1 cellular context compared by ENCODE assay signal in genomic region chr3:43769471-43770425, GRCh38.
TF ChIP-seq lines count a peak whose summit lies in the region.

No MANE protein-coding gene starts in this region.

TF ChIP-seq in K562, 482 proteins besides CTCF, POLR2A, EP300 and RAD21 (continued from another document and continues in another):
- TF ChIP-seq, protein P1, sequence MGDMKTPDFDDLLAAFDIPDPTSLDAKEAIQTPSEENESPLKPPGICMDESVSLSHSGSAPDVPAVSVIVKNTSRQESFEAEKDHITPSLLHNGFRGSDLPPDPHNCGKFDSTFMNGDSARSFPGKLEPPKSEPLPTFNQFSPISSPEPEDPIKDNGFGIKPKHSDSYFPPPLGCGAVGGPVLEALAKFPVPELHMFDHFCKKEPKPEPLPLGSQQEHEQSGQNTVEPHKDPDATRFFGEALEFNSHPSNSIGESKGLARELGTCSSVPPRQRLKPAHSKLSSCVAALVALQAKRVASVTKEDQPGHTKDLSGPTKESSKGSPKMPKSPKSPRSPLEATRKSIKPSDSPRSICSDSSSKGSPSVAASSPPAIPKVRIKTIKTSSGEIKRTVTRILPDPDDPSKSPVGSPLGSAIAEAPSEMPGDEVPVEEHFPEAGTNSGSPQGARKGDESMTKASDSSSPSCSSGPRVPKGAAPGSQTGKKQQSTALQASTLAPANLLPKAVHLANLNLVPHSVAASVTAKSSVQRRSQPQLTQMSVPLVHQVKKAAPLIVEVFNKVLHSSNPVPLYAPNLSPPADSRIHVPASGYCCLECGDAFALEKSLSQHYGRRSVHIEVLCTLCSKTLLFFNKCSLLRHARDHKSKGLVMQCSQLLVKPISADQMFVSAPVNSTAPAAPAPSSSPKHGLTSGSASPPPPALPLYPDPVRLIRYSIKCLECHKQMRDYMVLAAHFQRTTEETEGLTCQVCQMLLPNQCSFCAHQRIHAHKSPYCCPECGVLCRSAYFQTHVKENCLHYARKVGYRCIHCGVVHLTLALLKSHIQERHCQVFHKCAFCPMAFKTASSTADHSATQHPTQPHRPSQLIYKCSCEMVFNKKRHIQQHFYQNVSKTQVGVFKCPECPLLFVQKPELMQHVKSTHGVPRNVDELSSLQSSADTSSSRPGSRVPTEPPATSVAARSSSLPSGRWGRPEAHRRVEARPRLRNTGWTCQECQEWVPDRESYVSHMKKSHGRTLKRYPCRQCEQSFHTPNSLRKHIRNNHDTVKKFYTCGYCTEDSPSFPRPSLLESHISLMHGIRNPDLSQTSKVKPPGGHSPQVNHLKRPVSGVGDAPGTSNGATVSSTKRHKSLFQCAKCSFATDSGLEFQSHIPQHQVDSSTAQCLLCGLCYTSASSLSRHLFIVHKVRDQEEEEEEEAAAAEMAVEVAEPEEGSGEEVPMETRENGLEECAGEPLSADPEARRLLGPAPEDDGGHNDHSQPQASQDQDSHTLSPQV (IDR thresholded peaks at IDR 0.05), result 0 out of 2 replicates have a peak, but pooled peaks have one; percentile 41
- TF ChIP-seq POLR2G (IDR thresholded peaks at IDR 0.05; ENCODE audit: low read depth, low read length) (peak; percentile 71), ZC3H11A (IDR thresholded peaks at IDR 0.05; ENCODE audit: low read depth, low read length) (no peak), GABPA (tag; conservative IDR thresholded peaks at IDR 0.05; ENCODE audit: low read depth) (peak; percentile 88), GATA2 (CRISPR knock-in tag; IDR thresholded peaks at IDR 0.05) (no peak), KDM4B (IDR thresholded peaks at IDR 0.05; ENCODE audit: borderline replicate concordance in 2 of 2, low read depth in 1 of 2) (no peak), NR1H2 (CRISPR knock-in tag; IDR thresholded peaks at IDR 0.05) (peak; percentile 37; the same call in 1 of the 2 replicates), ZNF347 (CRISPR knock-in tag; IDR thresholded peaks at IDR 0.05; ENCODE audit: low read depth) (no peak), NFRKB (IDR thresholded peaks at IDR 0.05; ENCODE audit: low read depth) (peak; percentile 80; the same call in 1 of the 2 replicates), TRIM28 (IDR thresholded peaks at IDR 0.05) (0 out of 2 replicates have a peak, but pooled peaks have one; percentile 2), ZNF23 (CRISPR knock-in tag; IDR thresholded peaks at IDR 0.05) (no peak), PBX2 (CRISPR knock-in tag; IDR thresholded peaks at IDR 0.05; ENCODE audit: low read depth) (no peak), PBX2 (tag; conservative IDR thresholded peaks at IDR 0.05; ENCODE audit: low read depth) (0 out of 2 replicates have a peak, but pooled peaks have one; percentile 14), SRSF9 (IDR thresholded peaks at IDR 0.05; ENCODE audit: borderline replicate concordance, low read depth, low read length) (no peak), ESRRA (IDR thresholded peaks at IDR 0.05; ENCODE audit: borderline replicate concordance, low read depth) (peak; percentile 82), FOXM1 (IDR thresholded peaks at IDR 0.05; ENCODE audit: low read depth) (no peak), FOXM1 (CRISPR knock-in tag; IDR thresholded peaks at IDR 0.05; ENCODE audit: low read depth) (no peak), ZNF589 (CRISPR knock-in tag; IDR thresholded peaks at IDR 0.05; ENCODE audit: low read depth) (peak; percentile 16; the same call in 1 of the 2 replicates)
- TF ChIP-seq, protein P2, sequence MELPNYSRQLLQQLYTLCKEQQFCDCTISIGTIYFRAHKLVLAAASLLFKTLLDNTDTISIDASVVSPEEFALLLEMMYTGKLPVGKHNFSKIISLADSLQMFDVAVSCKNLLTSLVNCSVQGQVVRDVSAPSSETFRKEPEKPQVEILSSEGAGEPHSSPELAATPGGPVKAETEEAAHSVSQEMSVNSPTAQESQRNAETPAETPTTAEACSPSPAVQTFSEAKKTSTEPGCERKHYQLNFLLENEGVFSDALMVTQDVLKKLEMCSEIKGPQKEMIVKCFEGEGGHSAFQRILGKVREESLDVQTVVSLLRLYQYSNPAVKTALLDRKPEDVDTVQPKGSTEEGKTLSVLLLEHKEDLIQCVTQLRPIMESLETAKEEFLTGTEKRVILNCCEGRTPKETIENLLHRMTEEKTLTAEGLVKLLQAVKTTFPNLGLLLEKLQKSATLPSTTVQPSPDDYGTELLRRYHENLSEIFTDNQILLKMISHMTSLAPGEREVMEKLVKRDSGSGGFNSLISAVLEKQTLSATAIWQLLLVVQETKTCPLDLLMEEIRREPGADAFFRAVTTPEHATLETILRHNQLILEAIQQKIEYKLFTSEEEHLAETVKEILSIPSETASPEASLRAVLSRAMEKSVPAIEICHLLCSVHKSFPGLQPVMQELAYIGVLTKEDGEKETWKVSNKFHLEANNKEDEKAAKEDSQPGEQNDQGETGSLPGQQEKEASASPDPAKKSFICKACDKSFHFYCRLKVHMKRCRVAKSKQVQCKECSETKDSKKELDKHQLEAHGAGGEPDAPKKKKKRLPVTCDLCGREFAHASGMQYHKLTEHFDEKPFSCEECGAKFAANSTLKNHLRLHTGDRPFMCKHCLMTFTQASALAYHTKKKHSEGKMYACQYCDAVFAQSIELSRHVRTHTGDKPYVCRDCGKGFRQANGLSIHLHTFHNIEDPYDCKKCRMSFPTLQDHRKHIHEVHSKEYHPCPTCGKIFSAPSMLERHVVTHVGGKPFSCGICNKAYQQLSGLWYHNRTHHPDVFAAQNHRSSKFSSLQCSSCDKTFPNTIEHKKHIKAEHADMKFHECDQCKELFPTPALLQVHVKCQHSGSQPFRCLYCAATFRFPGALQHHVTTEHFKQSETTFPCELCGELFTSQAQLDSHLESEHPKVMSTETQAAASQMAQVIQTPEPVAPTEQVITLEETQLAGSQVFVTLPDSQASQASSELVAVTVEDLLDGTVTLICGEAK (IDR thresholded peaks at IDR 0.05), result peak; percentile 80
- TF ChIP-seq, protein P2 (CRISPR knock-in tag; IDR thresholded peaks at IDR 0.05), result no peak
- TF ChIP-seq, protein P3, sequence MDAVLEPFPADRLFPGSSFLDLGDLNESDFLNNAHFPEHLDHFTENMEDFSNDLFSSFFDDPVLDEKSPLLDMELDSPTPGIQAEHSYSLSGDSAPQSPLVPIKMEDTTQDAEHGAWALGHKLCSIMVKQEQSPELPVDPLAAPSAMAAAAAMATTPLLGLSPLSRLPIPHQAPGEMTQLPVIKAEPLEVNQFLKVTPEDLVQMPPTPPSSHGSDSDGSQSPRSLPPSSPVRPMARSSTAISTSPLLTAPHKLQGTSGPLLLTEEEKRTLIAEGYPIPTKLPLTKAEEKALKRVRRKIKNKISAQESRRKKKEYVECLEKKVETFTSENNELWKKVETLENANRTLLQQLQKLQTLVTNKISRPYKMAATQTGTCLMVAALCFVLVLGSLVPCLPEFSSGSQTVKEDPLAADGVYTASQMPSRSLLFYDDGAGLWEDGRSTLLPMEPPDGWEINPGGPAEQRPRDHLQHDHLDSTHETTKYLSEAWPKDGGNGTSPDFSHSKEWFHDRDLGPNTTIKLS (IDR thresholded peaks at IDR 0.05; ENCODE audit: borderline replicate concordance, low read depth), result no peak
- TF ChIP-seq, protein P4, sequence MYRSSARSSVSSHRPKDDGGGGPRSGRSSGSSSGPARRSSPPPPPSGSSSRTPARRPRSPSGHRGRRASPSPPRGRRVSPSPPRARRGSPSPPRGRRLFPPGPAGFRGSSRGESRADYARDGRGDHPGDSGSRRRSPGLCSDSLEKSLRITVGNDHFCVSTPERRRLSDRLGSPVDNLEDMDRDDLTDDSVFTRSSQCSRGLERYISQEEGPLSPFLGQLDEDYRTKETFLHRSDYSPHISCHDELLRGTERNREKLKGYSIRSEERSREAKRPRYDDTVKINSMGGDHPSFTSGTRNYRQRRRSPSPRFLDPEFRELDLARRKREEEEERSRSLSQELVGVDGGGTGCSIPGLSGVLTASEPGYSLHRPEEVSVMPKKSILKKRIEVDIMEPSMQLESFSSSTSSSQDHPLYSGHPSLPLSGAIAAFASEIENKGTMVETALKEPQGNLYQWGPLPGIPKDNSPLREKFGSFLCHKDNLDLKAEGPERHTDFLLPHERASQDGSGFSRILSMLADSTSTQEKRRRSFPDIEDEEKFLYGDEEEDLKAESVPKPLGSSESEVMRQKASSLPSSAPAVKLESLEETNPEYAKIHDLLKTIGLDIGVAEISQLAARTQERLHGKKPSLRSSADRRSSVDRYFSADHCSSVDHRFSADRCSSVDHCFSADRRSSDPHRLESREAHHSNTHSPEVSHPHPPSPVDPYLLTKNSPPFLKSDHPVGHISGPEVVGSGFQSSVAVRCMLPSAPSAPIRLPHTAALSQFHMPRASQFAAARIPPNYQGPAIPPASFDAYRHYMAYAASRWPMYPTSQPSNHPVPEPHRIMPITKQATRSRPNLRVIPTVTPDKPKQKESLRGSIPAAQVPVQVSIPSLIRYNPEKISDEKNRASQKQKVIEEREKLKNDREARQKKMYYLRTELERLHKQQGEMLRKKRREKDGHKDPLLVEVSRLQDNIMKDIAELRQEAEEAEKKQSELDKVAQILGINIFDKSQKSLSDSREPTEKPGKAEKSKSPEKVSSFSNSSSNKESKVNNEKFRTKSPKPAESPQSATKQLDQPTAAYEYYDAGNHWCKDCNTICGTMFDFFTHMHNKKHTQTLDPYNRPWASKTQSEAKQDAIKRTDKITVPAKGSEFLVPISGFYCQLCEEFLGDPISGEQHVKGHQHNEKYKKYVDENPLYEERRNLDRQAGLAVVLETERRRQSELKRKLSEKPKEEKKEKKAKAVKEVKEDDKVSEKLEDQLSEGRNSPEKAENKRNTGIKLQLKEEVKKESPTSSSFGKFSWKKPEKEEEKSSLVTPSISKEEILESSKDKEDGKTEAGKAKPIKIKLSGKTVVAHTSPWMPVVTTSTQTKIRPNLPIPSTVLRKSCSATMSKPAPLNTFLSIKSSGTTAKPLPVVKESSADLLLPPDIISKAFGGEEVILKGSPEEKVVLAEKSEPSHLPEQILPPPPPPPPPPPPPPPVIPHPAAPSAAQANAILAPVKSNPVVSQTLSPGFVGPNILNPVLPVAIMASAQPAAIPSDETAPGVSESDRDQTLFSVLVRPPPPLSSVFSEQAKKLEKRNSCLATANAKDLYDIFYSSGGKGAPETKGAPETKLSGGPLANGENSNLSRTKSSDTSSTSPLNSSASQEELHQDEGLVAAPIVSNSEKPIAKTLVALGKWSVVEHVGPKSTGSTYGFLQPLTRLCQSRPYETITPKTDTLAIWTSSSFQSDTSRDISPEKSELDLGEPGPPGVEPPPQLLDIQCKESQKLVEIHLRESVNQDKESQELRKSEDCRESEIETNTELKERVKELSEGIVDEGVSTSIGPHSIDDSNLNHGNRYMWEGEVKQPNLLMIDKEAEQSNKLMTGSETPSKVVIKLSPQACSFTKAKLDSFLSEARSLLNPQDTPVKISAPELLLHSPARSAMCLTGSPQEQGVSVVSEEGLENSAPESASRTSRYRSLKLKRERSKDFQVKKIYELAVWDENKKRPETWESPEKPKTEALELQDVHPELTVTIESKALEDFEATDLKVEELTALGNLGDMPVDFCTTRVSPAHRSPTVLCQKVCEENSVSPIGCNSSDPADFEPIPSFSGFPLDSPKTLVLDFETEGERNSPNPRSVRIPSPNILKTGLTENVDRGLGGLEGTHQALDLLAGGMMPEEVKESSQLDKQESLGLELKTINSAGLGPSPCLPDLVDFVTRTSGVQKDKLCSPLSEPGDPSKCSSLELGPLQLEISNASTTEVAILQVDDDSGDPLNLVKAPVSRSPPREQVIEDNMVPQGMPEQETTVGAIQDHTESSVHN (IDR thresholded peaks at IDR 0.05; ENCODE audit: borderline replicate concordance in 1 of 2, low read depth in 1 of 2), result peak in 1 of 2 experiments; percentile 52; a peak in 1 of 4 replicates
- TF ChIP-seq, protein P5, sequence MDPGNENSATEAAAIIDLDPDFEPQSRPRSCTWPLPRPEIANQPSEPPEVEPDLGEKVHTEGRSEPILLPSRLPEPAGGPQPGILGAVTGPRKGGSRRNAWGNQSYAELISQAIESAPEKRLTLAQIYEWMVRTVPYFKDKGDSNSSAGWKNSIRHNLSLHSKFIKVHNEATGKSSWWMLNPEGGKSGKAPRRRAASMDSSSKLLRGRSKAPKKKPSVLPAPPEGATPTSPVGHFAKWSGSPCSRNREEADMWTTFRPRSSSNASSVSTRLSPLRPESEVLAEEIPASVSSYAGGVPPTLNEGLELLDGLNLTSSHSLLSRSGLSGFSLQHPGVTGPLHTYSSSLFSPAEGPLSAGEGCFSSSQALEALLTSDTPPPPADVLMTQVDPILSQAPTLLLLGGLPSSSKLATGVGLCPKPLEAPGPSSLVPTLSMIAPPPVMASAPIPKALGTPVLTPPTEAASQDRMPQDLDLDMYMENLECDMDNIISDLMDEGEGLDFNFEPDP (CRISPR knock-in tag; IDR thresholded peaks at IDR 0.05), result no peak; the same call in 1 of the 2 replicates
